7 cellular contexts compared by ENCODE assay signal in genomic region chr9:6428940-6429889, GRCh38. TPM values are rescaled to one million over a fixed set of nuclear protein-coding genes. Genes with fewer than 3 reads are reported as not detected.
A peak's percentile ranks its signal among the peaks of the same experiment; 100 is the strongest.
DNase-seq lines count a peak whose midpoint lies in the region; ATAC-seq and TF ChIP-seq lines count a peak whose summit lies in the region.

No MANE protein-coding gene starts in this region.

- no peak for TF ChIP-seq CTCF in foreskin fibroblast (IDR thresholded peaks at IDR 0.05; ENCODE audit: low read depth, low read length)

- ATAC-seq in GM18909 (IDR thresholded peaks at IDR 0.05; ENCODE audit: poor library complexity, unreplicated experiment) (peak; percentile 96), HG02623 (IDR thresholded peaks at IDR 0.05; ENCODE audit: unreplicated experiment) (peak; percentile 92)
- ATAC-seq in natural killer cell treated with Interleukin-12 subunit alpha and Interleukin-12 subunit beta and Interleukin-15 and Interleukin-18, amount 100 ng/mL, for 72 hours, result peak; percentile 87 to 94

- H3K4me3 ChIP-seq in MG63 (no peak overlapping the region), foreskin fibroblast (ENCODE audit: low read depth in 1 of 2, low read length in 2 of 2) (no peak overlapping the region)

- H3K27me3 ChIP-seq in MG63, result no peaks in the 10 kb centered on the region

- no peaks in the 10 kb centered on the region for H3K9me3 ChIP-seq in MG63

- no peaks in the 10 kb centered on the region for H3K9me3 Mint-ChIP-seq in natural killer cell treated with Interleukin-12 subunit alpha and Interleukin-12 subunit beta and Interleukin-15 and Interleukin-18, amount 100 ng/mL, for 72 hours

- H3K36me3 Mint-ChIP-seq in natural killer cell treated with Interleukin-12 subunit alpha and Interleukin-12 subunit beta and Interleukin-15 and Interleukin-18, amount 100 ng/mL, for 72 hours, result peaks cover 5% of the 10 kb centered on the region

- H3K4me1 Mint-ChIP-seq in natural killer cell treated with Interleukin-12 subunit alpha and Interleukin-12 subunit beta and Interleukin-15 and Interleukin-18, amount 100 ng/mL, for 72 hours (ENCODE audit: low read depth in 2 of 2), result peaks cover 35 to 61% of the 10 kb centered on the region in 2 donors

- H3K4me3 Mint-ChIP-seq in natural killer cell treated with Interleukin-12 subunit alpha and Interleukin-12 subunit beta and Interleukin-15 and Interleukin-18, amount 100 ng/mL, for 72 hours, result peak overlapping the region; percentile 59

- peak overlapping the region; percentile 66 to 77 for H3K27ac Mint-ChIP-seq in natural killer cell treated with Interleukin-12 subunit alpha and Interleukin-12 subunit beta and Interleukin-15 and Interleukin-18, amount 100 ng/mL, for 72 hours

- H3K27me3 Mint-ChIP-seq in natural killer cell treated with Interleukin-12 subunit alpha and Interleukin-12 subunit beta and Interleukin-15 and Interleukin-18, amount 100 ng/mL, for 72 hours, result no peaks in the 10 kb centered on the region

- peak; percentile 50 for DNase-seq in MV-4-11 (lab: John Stamatoyannopoulos, UW)
- no peak for DNase-seq in natural killer cell treated with Interleukin-12 subunit alpha and Interleukin-12 subunit beta and Interleukin-15 and Interleukin-18, amount 100 ng/mL, for 72 hours (ENCODE audit: low spot score)
- DNase-seq in MG63, result no peak
- no peak for DNase-seq in superior temporal gyrus (ENCODE audit: extremely low spot score)
- no peak for DNase-seq in foreskin fibroblast

- H3K36me3 ChIP-seq in MG63, result no peaks in the 10 kb centered on the region; the same call in 1 of the 2 replicates

RNA-seq across cellular contexts. Expression of gene UHRF2, which starts 16.2 kb away (rescaled TPM):
- total RNA-seq in natural killer cell treated with Interleukin-12 subunit alpha and Interleukin-12 subunit beta and Interleukin-15 and Interleukin-18, amount 100 ng/mL, for 72 hours, result 100 to 1,000 TPM in 1 of 2 donors, 10 to 100 TPM in 1; 50.2 to 104 TPM
- 11.1 and 20.7 TPM in 2 replicates for total RNA-seq in MG63 (2014; rRNA removed; shearing (Covaris generic); ENCODE audit: low replicate concordance)
